In the genomic region with DNA sequence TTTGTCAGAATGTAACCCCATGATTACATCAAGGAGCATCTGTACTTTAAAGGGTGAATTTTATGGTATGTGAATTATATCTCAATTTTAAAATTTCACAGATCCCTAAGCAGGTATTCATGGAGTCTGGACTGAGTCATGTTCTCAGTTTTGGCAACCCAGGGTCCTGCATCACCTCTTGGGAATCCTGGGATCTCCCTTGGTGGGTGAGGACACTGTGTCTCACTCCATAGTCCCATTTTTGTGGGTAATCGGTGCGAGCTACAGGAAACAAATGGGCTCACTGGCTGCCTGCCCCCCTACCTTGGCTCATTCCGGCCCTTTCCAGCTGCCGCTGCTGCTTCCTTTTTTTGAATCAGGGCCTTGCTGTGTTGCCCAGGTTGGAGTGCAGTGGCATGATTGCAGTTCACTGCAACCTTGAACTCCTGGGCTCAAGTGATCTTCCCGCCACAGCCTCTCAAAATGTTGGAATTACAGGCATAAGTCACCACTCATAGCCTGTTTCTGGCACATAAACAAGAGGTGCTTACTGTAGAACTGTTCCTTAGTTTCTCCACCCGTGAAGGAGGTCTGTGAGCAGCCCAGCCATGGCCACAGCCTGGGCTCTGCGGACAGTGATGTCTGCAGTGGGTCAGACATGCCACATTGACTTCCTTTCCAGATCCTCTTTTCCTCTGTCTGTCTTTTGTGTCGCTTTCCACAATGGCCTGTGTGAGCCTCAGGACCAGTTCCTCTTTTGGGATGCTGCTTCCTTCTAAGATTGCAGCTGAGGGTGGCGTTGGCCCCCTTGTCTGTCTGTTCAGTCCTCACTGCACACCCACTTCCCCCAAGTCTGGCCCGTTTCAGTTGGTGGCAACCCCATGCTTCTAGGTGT, we compare ENCODE assay signal across 8 cellular contexts. TPM values are rescaled to one million over a fixed set of nuclear protein-coding genes. Genes with fewer than 3 reads are reported as not detected.
DNase-seq lines count a peak whose midpoint lies in the region; ATAC-seq and TF ChIP-seq lines count a peak whose summit lies in the region.

No MANE protein-coding gene starts in this region.

- H2BK5ac ChIP-seq in IMR-90 (ENCODE audit: low read depth, low read length, poor library complexity, severe bottlenecking) = no peak overlapping the region

- no peak overlapping the region for H2BK15ac ChIP-seq in IMR-90 (ENCODE audit: low read depth, low read length)

- H4K8ac ChIP-seq in IMR-90 (ENCODE audit: low read depth in 2 of 2, low read length in 2 of 2) = no peak overlapping the region

- no peak overlapping the region for H3K23ac ChIP-seq in IMR-90 (ENCODE audit: low read depth, low read length)

- H3K18ac ChIP-seq in IMR-90 (ENCODE audit: low read depth, low read length) = no peak overlapping the region

- in situ Hi-C loops in IMR-90 (cut with MboI; ENCODE audit: low sequenced_read_pairs) = no loop called here

- TF ChIP-seq RAD21 in IMR-90 (IDR thresholded peaks at IDR 0.05; ENCODE audit: low read length) = no peak

- H3K27me3 ChIP-seq in IMR-90 (ENCODE audit: control insufficient read depth, insufficient read depth, low read length) (peaks cover 36% of the 10 kb centered on the region), prostate gland (replicated peaks; ENCODE audit: insufficient read depth) (no peaks in the 10 kb centered on the region)

- H3K9me1 ChIP-seq in IMR-90 (ENCODE audit: insufficient read depth, low read length) = no peaks in the 10 kb centered on the region

- CTCF ChIA-PET in IMR-90 (lab: Yijun Ruan, JAX) = no interaction called here

- H3K4me1 Mint-ChIP-seq in central memory CD8-positive, alpha-beta T cell = peaks cover 20% of the 10 kb centered on the region
- peaks cover 54% of the 10 kb centered on the region for H3K4me1 Mint-ChIP-seq in stimulated activated memory B cell treated with anti-CD40 and anti-IgM and Interleukin-4, amounts not matched to agents 10 μg/mL and 1 μg/mL and 100 μg/mL, for 72 hours
- no peaks in the 10 kb centered on the region for H3K4me1 Mint-ChIP-seq in mesothelial cell of epicardium

- TF ChIP-seq CTCF in IMR-90 (conservative IDR thresholded peaks at IDR 0.05; ENCODE audit: low read depth, low read length) (no peak), prostate gland (IDR thresholded peaks at IDR 0.05) (no peak), mesothelial cell of epicardium (IDR thresholded peaks at IDR 0.05; ENCODE audit: unreplicated experiment) (no peak)

- no TSS peak for BruUV-seq in IMR-90 (replicated peaks; lab: Mats Ljungman, UMichigan)

- H2AK9ac ChIP-seq in IMR-90 (replicated peaks; ENCODE audit: low read depth, low read length, poor library complexity) = peak overlapping the region; percentile 87

- no peak overlapping the region for H4K91ac ChIP-seq in IMR-90 (ENCODE audit: insufficient read depth, low read depth, low read length)

- no peak overlapping the region for H3K4me3 ChIP-seq in IMR-90 (ENCODE audit: insufficient read depth, low read depth, low read length)
- no peak overlapping the region for H3K4me3 ChIP-seq in prostate gland

- no peak overlapping the region for H3K4me3 Mint-ChIP-seq in central memory CD8-positive, alpha-beta T cell
- H3K4me3 Mint-ChIP-seq in stimulated activated memory B cell treated with anti-CD40 and anti-IgM and Interleukin-4, amounts not matched to agents 10 μg/mL and 1 μg/mL and 100 μg/mL, for 72 hours = peak overlapping the region; percentile 56
- no peak overlapping the region for H3K4me3 Mint-ChIP-seq in mesothelial cell of epicardium

- H3K4me1 ChIP-seq in IMR-90 (ENCODE audit: control insufficient read depth, insufficient read depth, low read length) (no peaks in the 10 kb centered on the region), prostate gland (replicated peaks) (no peaks in the 10 kb centered on the region)

- H2AK5ac ChIP-seq in IMR-90 (ENCODE audit: low read depth, low read length) = no peak overlapping the region

- dilution Hi-C loops in IMR-90 (cut with HindIII; ENCODE audit: low sequenced_read_pairs, unreplicated experiment) = no loop called here

- H3K79me1 ChIP-seq in IMR-90 (ENCODE audit: low read depth in 1 of 2, low read length in 2 of 2) = no peaks in the 10 kb centered on the region

- no peak overlapping the region for H3K4ac ChIP-seq in IMR-90 (ENCODE audit: low read depth, low read length)

- H3K4me2 ChIP-seq in IMR-90 (ENCODE audit: low read depth, low read length) = no peak overlapping the region

- H4K20me1 ChIP-seq in IMR-90 (ENCODE audit: insufficient read depth, low read length) = no peaks in the 10 kb centered on the region

- H2AFZ ChIP-seq in IMR-90 (replicated peaks; ENCODE audit: low read length, poor library complexity) = no peak overlapping the region

- WGBS in IMR-90 (ENCODE audit: extremely low coverage in 2 of 2, insufficient read length in 1 of 2), 2 experiments = 55% methylated on average over 5 of the region's 10 CpGs; no CpG with 5 or more reads in 1 of the 2 experiments
- WGBS in prostate gland = 83% methylated on average over 10 of the region's 10 CpGs

- no peak overlapping the region for H3K27ac Mint-ChIP-seq in central memory CD8-positive, alpha-beta T cell (ENCODE audit: low read depth)
- H3K27ac Mint-ChIP-seq in stimulated activated memory B cell treated with anti-CD40 and anti-IgM and Interleukin-4, amounts not matched to agents 10 μg/mL and 1 μg/mL and 100 μg/mL, for 72 hours = peak overlapping the region; percentile 90
- H3K27ac Mint-ChIP-seq in mesothelial cell of epicardium = no peak overlapping the region

- H3K9ac ChIP-seq in IMR-90 (ENCODE audit: low read depth, low read length) = no peak overlapping the region

- POLR2A ChIA-PET in IMR-90 (lab: Charles Lee; ENCODE audit: unreplicated experiment) = no interaction called here

- H3K27ac ChIP-seq in IMR-90 (ENCODE audit: insufficient read depth, low read length) = no peak overlapping the region
- H3K27ac ChIP-seq in prostate gland = no peak overlapping the region

- H2BK20ac ChIP-seq in IMR-90 (ENCODE audit: low read depth, low read length) = no peak overlapping the region

- intact Hi-C loops in IMR-90 (cut with micrococcal nuclease) (no loop called here), prostate gland (cut with DNase I) (no loop called here)

- H3K9me3 ChIP-seq in IMR-90 (ENCODE audit: control insufficient read depth, insufficient read depth, low read length) = no peaks in the 10 kb centered on the region
- no peaks in the 10 kb centered on the region for H3K9me3 ChIP-seq in prostate gland

- H3K56ac ChIP-seq in IMR-90 (ENCODE audit: extremely low read depth, insufficient read depth, low read length) = no peak overlapping the region

- no peaks in the 10 kb centered on the region for H3K9me3 Mint-ChIP-seq in central memory CD8-positive, alpha-beta T cell
- no peaks in the 10 kb centered on the region for H3K9me3 Mint-ChIP-seq in stimulated activated memory B cell treated with anti-CD40 and anti-IgM and Interleukin-4, amounts not matched to agents 10 μg/mL and 1 μg/mL and 100 μg/mL, for 72 hours
- no peaks in the 10 kb centered on the region for H3K9me3 Mint-ChIP-seq in mesothelial cell of epicardium

- H3K14ac ChIP-seq in IMR-90 (replicated peaks; ENCODE audit: low read depth, low read length) = no peak overlapping the region

- H3K36me3 Mint-ChIP-seq in central memory CD8-positive, alpha-beta T cell (ENCODE audit: insufficient read depth) = no peaks in the 10 kb centered on the region
- no peaks in the 10 kb centered on the region for H3K36me3 Mint-ChIP-seq in stimulated activated memory B cell treated with anti-CD40 and anti-IgM and Interleukin-4, amounts not matched to agents 10 μg/mL and 1 μg/mL and 100 μg/mL, for 72 hours
- H3K36me3 Mint-ChIP-seq in mesothelial cell of epicardium = no peaks in the 10 kb centered on the region

- H3K27me3 Mint-ChIP-seq in central memory CD8-positive, alpha-beta T cell = peaks cover 43% of the 10 kb centered on the region
- H3K27me3 Mint-ChIP-seq in stimulated activated memory B cell treated with anti-CD40 and anti-IgM and Interleukin-4, amounts not matched to agents 10 μg/mL and 1 μg/mL and 100 μg/mL, for 72 hours = no peaks in the 10 kb centered on the region
- H3K27me3 Mint-ChIP-seq in mesothelial cell of epicardium (ENCODE audit: low read depth) = no peaks in the 10 kb centered on the region

- no peak overlapping the region for H2BK120ac ChIP-seq in IMR-90 (ENCODE audit: low read depth, low read length)

- H4K5ac ChIP-seq in IMR-90 (ENCODE audit: low read depth, low read length) = no peak overlapping the region

- ATAC-seq in GM21423 (IDR thresholded peaks at IDR 0.05; ENCODE audit: unreplicated experiment) = peak; percentile 31
- ATAC-seq in IMR-90 (ENCODE audit: low read depth) = no peak
- peak; percentile 40 for ATAC-seq in central memory CD8-positive, alpha-beta T cell (replicated peaks; ENCODE audit: extremely low read depth, poor library complexity, severe bottlenecking)
- peak; percentile 79 for ATAC-seq in stimulated activated memory B cell treated with anti-CD40 and anti-IgM and Interleukin-4, amounts not matched to agents 10 μg/mL and 1 μg/mL and 100 μg/mL, for 72 hours
- no peak for ATAC-seq in GM19455 (IDR thresholded peaks at IDR 0.05; ENCODE audit: unreplicated experiment)

- H3K36me3 ChIP-seq in IMR-90 (ENCODE audit: control insufficient read depth, insufficient read depth, low read length) (no peaks in the 10 kb centered on the region), prostate gland (no peaks in the 10 kb centered on the region)

- TF ChIP-seq POLR2A in IMR-90 (IDR thresholded peaks at IDR 0.05; ENCODE audit: low read depth, low read length) = no peak
- no peak for TF ChIP-seq POLR2A in prostate gland (IDR thresholded peaks at IDR 0.05)

- peak; percentile 30 for DNase-seq in IMR-90
- DNase-seq in central memory CD8-positive, alpha-beta T cell (ENCODE audit: low spot score in 2 of 2) = no peak
- no peak for DNase-seq in ureter (ENCODE audit: low spot score)
- DNase-seq in prostate gland (ENCODE audit: low spot score) = no peak
- no peak for DNase-seq in mesothelial cell of epicardium (ENCODE audit: low spot score in 2 of 2, unreplicated experiment in 2 of 2)

TF ChIP-seq in IMR-90, 13 proteins besides CTCF, POLR2A, EP300 and RAD21 (continues in another document):
- TF ChIP-seq MAZ (IDR thresholded peaks at IDR 0.05; ENCODE audit: borderline replicate concordance, low read depth, low read length) (no peak), NFE2L2 (IDR thresholded peaks at IDR 0.05; ENCODE audit: low read depth, low read length) (no peak)

RNA-seq across cellular contexts. Expression of a gene that starts 14.5 kb away (rescaled TPM):
- total RNA-seq in IMR-90 (2012; rRNA removed) (under 0.01 and 0.18 TPM in 2 replicates), ureter (11.0 TPM), prostate gland (10 to 100 TPM in 1 of 2 donors, 1 to 10 TPM in 1; 6.6 to 12.4 TPM), mesothelial cell of epicardium (4.9 to 5.6 TPM (median 4.9 TPM) in 3 replicates)
- 0.12 and 0.14 TPM in 2 replicates for polyA plus RNA-seq in IMR-90 (2012; rRNA removed)
- 0.11 TPM in 2 replicates for polyA plus RNA-seq in IMR-90 (2012; cell fraction: cytosol; rRNA removed)
- 0.11 and 0.26 TPM in 2 replicates for polyA plus RNA-seq in IMR-90 (2012; cell fraction: nucleus; rRNA removed; ENCODE audit: low replicate concordance)

RNA-seq across cellular contexts. Expression of a gene that starts 51.5 kb away (rescaled TPM):
- total RNA-seq in IMR-90 (2012; rRNA removed) = not detected in 2 replicates
- polyA plus RNA-seq in IMR-90 (2012; rRNA removed) = not detected in 2 replicates
- polyA plus RNA-seq in IMR-90 (2012; cell fraction: cytosol; rRNA removed) = not detected in 2 replicates
- not detected in 2 replicates for polyA plus RNA-seq in IMR-90 (2012; cell fraction: nucleus; rRNA removed; ENCODE audit: low replicate concordance)
- total RNA-seq in ureter = not detected
- not detected for total RNA-seq in prostate gland
- not detected in 3 replicates for total RNA-seq in mesothelial cell of epicardium

Comparison
In these comparisons a context has a peak if more than half of its experiments do, and no peak if none do; other contexts are left out.
1. ATAC-seq: peak in GM21423 (single experiment), central memory CD8-positive, alpha-beta T cell (single experiment) and stimulated activated memory B cell treated with anti-CD40 and anti-IgM and Interleukin-4, amounts not matched to agents 10 μg/mL and 1 μg/mL and 100 μg/mL, for 72 hours (single experiment); none in IMR-90 (single experiment) and GM19455 (single experiment).